ENCODE assay signal across 1 cellular context in genomic region chr4:73520821-73521220, GRCh38.
TF ChIP-seq lines count a peak whose summit lies in the region.

No MANE protein-coding gene starts in this region.

TF ChIP-seq in HEK293, 187 proteins besides CTCF, POLR2A, EP300 and RAD21 (continued from another document and continues in another):
- TF ChIP-seq, protein P1, sequence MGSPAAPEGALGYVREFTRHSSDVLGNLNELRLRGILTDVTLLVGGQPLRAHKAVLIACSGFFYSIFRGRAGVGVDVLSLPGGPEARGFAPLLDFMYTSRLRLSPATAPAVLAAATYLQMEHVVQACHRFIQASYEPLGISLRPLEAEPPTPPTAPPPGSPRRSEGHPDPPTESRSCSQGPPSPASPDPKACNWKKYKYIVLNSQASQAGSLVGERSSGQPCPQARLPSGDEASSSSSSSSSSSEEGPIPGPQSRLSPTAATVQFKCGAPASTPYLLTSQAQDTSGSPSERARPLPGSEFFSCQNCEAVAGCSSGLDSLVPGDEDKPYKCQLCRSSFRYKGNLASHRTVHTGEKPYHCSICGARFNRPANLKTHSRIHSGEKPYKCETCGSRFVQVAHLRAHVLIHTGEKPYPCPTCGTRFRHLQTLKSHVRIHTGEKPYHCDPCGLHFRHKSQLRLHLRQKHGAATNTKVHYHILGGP (tag by site-specific recombination; IDR thresholded peaks at IDR 0.05), result no peak
- TF ChIP-seq ZNF433 (tag by site-specific recombination; IDR thresholded peaks at IDR 0.05; ENCODE audit: low read depth) (no peak), ZNF561 (tag by site-specific recombination; IDR thresholded peaks at IDR 0.05; ENCODE audit: borderline replicate concordance) (no peak), TCF7L2 (IDR thresholded peaks at IDR 0.05; ENCODE audit: borderline replicate concordance, low read depth, low read length) (no peak), SP7 (tag by site-specific recombination; IDR thresholded peaks at IDR 0.05) (0 out of 2 replicates have a peak, but pooled peaks have one; percentile 47), GLIS1 (tag by site-specific recombination; IDR thresholded peaks at IDR 0.05) (peak; percentile 78), ZBTB8A (tag by site-specific recombination; IDR thresholded peaks at IDR 0.05) (peak; percentile 73), ZNF112 (tag by site-specific recombination; IDR thresholded peaks at IDR 0.05) (no peak), ZNF292 (tag by site-specific recombination; IDR thresholded peaks at IDR 0.05; ENCODE audit: borderline replicate concordance, low read depth) (no peak), ZNF302 (tag by site-specific recombination; IDR thresholded peaks at IDR 0.05; ENCODE audit: low read depth) (no peak), ZIC2 (tag by site-specific recombination; IDR thresholded peaks at IDR 0.05) (peak; percentile 46; the same call in 1 of the 2 replicates), ZNF114 (tag by site-specific recombination; IDR thresholded peaks at IDR 0.05) (no peak), ZFP69B (tag by site-specific recombination; IDR thresholded peaks at IDR 0.05) (no peak), ZBTB20 (tag by site-specific recombination; IDR thresholded peaks at IDR 0.05) (no peak), PRDM1 (tag by site-specific recombination; IDR thresholded peaks at IDR 0.05) (no peak), ZNF843 (tag by site-specific recombination; IDR thresholded peaks at IDR 0.05) (0 out of 2 replicates have a peak, but pooled peaks have one; percentile 21), ZNF324 (tag by site-specific recombination; IDR thresholded peaks at IDR 0.05) (0 out of 2 replicates have a peak, but pooled peaks have one; percentile 31), ZNF501 (tag by site-specific recombination; IDR thresholded peaks at IDR 0.05) (no peak), KLF8 (tag by site-specific recombination; IDR thresholded peaks at IDR 0.05) (peak; percentile 33; the same call in 1 of the 2 replicates), MYNN (tag by site-specific recombination; IDR thresholded peaks at IDR 0.05; ENCODE audit: borderline replicate concordance) (no peak), ZSCAN18 (tag by site-specific recombination; IDR thresholded peaks at IDR 0.05) (no peak), ZNF610 (tag by site-specific recombination; IDR thresholded peaks at IDR 0.05; ENCODE audit: borderline replicate concordance) (0 out of 2 replicates have a peak, but pooled peaks have one; percentile 30), PATZ1 (tag by site-specific recombination; IDR thresholded peaks at IDR 0.05) (peak; percentile 71), ZNF394 (tag by site-specific recombination; IDR thresholded peaks at IDR 0.05; ENCODE audit: borderline replicate concordance) (0 out of 2 replicates have a peak, but pooled peaks have one; percentile 23), ZNF169 (tag by site-specific recombination; IDR thresholded peaks at IDR 0.05) (no peak), ZNF174 (tag by site-specific recombination; IDR thresholded peaks at IDR 0.05) (no peak), ZNF37A (tag by site-specific recombination; IDR thresholded peaks at IDR 0.05) (no peak), ZFHX2 (tag by site-specific recombination; conservative IDR thresholded peaks at IDR 0.05) (no peak), ZNF148 (tag by site-specific recombination; IDR thresholded peaks at IDR 0.05; ENCODE audit: borderline replicate concordance) (no peak), ZNF248 (tag by site-specific recombination; IDR thresholded peaks at IDR 0.05) (no peak), ZNF785 (tag by site-specific recombination; IDR thresholded peaks at IDR 0.05) (no peak), ZNF629 (tag by site-specific recombination; IDR thresholded peaks at IDR 0.05) (peak; percentile 56), FEZF1 (tag by site-specific recombination; IDR thresholded peaks at IDR 0.05) (peak; percentile 58), ZNF335 (tag by site-specific recombination; conservative IDR thresholded peaks at IDR 0.05) (no peak)
- TF ChIP-seq, protein P2, sequence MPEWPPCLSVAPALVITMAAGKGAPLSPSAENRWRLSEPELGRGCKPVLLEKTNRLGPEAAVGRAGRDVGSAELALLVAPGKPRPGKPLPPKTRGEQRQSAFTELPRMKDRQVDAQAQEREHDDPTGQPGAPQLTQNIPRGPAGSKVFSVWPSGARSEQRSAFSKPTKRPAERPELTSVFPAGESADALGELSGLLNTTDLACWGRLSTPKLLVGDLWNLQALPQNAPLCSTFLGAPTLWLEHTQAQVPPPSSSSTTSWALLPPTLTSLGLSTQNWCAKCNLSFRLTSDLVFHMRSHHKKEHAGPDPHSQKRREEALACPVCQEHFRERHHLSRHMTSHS (tag by site-specific recombination; IDR thresholded peaks at IDR 0.05), result no peak
- TF ChIP-seq, protein P3, sequence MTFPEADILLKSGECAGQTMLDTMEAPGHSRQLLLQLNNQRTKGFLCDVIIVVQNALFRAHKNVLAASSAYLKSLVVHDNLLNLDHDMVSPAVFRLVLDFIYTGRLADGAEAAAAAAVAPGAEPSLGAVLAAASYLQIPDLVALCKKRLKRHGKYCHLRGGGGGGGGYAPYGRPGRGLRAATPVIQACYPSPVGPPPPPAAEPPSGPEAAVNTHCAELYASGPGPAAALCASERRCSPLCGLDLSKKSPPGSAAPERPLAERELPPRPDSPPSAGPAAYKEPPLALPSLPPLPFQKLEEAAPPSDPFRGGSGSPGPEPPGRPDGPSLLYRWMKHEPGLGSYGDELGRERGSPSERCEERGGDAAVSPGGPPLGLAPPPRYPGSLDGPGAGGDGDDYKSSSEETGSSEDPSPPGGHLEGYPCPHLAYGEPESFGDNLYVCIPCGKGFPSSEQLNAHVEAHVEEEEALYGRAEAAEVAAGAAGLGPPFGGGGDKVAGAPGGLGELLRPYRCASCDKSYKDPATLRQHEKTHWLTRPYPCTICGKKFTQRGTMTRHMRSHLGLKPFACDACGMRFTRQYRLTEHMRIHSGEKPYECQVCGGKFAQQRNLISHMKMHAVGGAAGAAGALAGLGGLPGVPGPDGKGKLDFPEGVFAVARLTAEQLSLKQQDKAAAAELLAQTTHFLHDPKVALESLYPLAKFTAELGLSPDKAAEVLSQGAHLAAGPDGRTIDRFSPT (tag by site-specific recombination; IDR thresholded peaks at IDR 0.05), result no peak; the same call in 1 of the 2 replicates
- TF ChIP-seq, protein P4, sequence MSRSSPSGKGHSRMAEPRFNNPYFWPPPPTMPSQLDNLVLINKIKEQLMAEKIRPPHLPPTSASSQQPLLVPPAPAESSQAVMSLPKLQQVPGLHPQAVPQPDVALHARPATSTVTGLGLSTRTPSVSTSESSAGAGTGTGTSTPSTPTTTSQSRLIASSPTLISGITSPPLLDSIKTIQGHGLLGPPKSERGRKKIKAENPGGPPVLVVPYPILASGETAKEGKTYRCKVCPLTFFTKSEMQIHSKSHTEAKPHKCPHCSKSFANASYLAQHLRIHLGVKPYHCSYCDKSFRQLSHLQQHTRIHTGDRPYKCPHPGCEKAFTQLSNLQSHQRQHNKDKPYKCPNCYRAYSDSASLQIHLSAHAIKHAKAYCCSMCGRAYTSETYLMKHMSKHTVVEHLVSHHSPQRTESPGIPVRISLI (tag by site-specific recombination; IDR thresholded peaks at IDR 0.05), result no peak
- TF ChIP-seq, protein P5, sequence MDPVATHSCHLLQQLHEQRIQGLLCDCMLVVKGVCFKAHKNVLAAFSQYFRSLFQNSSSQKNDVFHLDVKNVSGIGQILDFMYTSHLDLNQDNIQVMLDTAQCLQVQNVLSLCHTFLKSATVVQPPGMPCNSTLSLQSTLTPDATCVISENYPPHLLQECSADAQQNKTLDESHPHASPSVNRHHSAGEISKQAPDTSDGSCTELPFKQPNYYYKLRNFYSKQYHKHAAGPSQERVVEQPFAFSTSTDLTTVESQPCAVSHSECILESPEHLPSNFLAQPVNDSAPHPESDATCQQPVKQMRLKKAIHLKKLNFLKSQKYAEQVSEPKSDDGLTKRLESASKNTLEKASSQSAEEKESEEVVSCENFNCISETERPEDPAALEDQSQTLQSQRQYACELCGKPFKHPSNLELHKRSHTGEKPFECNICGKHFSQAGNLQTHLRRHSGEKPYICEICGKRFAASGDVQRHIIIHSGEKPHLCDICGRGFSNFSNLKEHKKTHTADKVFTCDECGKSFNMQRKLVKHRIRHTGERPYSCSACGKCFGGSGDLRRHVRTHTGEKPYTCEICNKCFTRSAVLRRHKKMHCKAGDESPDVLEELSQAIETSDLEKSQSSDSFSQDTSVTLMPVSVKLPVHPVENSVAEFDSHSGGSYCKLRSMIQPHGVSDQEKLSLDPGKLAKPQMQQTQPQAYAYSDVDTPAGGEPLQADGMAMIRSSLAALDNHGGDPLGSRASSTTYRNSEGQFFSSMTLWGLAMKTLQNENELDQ (tag by site-specific recombination; IDR thresholded peaks at IDR 0.05; ENCODE audit: low read depth), result no peak
- TF ChIP-seq, protein P6, sequence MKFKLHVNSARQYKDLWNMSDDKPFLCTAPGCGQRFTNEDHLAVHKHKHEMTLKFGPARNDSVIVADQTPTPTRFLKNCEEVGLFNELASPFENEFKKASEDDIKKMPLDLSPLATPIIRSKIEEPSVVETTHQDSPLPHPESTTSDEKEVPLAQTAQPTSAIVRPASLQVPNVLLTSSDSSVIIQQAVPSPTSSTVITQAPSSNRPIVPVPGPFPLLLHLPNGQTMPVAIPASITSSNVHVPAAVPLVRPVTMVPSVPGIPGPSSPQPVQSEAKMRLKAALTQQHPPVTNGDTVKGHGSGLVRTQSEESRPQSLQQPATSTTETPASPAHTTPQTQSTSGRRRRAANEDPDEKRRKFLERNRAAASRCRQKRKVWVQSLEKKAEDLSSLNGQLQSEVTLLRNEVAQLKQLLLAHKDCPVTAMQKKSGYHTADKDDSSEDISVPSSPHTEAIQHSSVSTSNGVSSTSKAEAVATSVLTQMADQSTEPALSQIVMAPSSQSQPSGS (tag by site-specific recombination; IDR thresholded peaks at IDR 0.05; ENCODE audit: low read depth), result no peak
- TF ChIP-seq, protein P7, sequence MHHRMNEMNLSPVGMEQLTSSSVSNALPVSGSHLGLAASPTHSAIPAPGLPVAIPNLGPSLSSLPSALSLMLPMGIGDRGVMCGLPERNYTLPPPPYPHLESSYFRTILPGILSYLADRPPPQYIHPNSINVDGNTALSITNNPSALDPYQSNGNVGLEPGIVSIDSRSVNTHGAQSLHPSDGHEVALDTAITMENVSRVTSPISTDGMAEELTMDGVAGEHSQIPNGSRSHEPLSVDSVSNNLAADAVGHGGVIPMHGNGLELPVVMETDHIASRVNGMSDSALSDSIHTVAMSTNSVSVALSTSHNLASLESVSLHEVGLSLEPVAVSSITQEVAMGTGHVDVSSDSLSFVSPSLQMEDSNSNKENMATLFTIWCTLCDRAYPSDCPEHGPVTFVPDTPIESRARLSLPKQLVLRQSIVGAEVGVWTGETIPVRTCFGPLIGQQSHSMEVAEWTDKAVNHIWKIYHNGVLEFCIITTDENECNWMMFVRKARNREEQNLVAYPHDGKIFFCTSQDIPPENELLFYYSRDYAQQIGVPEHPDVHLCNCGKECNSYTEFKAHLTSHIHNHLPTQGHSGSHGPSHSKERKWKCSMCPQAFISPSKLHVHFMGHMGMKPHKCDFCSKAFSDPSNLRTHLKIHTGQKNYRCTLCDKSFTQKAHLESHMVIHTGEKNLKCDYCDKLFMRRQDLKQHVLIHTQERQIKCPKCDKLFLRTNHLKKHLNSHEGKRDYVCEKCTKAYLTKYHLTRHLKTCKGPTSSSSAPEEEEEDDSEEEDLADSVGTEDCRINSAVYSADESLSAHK (tag by site-specific recombination; IDR thresholded peaks at IDR 0.05), result no peak
- TF ChIP-seq, protein P8, sequence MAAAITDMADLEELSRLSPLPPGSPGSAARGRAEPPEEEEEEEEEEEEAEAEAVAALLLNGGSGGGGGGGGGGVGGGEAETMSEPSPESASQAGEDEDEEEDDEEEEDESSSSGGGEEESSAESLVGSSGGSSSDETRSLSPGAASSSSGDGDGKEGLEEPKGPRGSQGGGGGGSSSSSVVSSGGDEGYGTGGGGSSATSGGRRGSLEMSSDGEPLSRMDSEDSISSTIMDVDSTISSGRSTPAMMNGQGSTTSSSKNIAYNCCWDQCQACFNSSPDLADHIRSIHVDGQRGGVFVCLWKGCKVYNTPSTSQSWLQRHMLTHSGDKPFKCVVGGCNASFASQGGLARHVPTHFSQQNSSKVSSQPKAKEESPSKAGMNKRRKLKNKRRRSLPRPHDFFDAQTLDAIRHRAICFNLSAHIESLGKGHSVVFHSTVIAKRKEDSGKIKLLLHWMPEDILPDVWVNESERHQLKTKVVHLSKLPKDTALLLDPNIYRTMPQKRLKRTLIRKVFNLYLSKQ (tag by site-specific recombination; IDR thresholded peaks at IDR 0.05; ENCODE audit: borderline replicate concordance), result no peak
